Comparison of ENCODE assay signal across 17 cellular contexts in genomic region chr12:100752841-100753240, GRCh38. TPM values are rescaled to one million over a fixed set of nuclear protein-coding genes. Genes with fewer than 3 reads are reported as not detected.
"Had no signal": no experiment of that assay in that cellular context is flagged by ENCODE, and none has a peak within 500 bp of the region (broad histone marks: within the 10 kb centered on the region; RNA-seq: fewer than 3 reads in every experiment).

No MANE protein-coding gene starts in this region.

- H3K27ac ChIP-seq: left ventricle myocardium inferior, tibial artery, uterus had no signal

- DNase-seq: activated CD4-positive, alpha-beta T cell treated with anti-CD3 and anti-CD28 coated beads for 4 hours; activated CD8-positive, alpha-beta T cell treated with anti-CD3 and anti-CD28 coated beads for 36 hours; activated effector memory CD4-positive, alpha-beta T cell treated with anti-CD3 and anti-CD28 coated beads, Interleukin-2, amount 50 U/mL, for 16 hours; activated T-cell treated with anti-CD3 and anti-CD28 coated beads, Interleukin-2, amount 50 U/mL, for 48 hours; cerebellar nuclear complex; effector CD8-positive, alpha-beta T cell; hippocampal formation; kidney; left ventricle myocardium inferior; naive thymus-derived CD8-positive, alpha-beta T cell; retina; stimulated activated CD4-positive, alpha-beta T cell treated with anti-CD3 and anti-CD28 coated beads, Interleukin-15, amount 100 ng/mL, for 24 hours; stimulated activated CD4-positive, alpha-beta T cell treated with anti-CD3 and anti-CD28 coated beads, Interleukin-4, amount 100 ng/mL, for 1 hour; stimulated activated naive B cell treated with anti-CD40 and anti-IgM and Interleukin-4, amounts not matched to agents 10 μg/mL and 1 μg/mL and 100 μg/mL, for 72 hours; T-helper 2 cell; tibial artery; uterus had no signal

- H3K9me3 ChIP-seq: uterus had no signal

- H3K36me3 ChIP-seq: left ventricle myocardium inferior, tibial artery, uterus had no signal

- H3K27me3 ChIP-seq: tibial artery, uterus had no signal

- H3K4me1 ChIP-seq: left ventricle myocardium inferior, tibial artery, uterus had no signal

- H3K4me3 ChIP-seq: left ventricle myocardium inferior, tibial artery, uterus had no signal

- FAIRE-seq: kidney had no signal

RNA-seq across cellular contexts. Expression of gene ANO4, which starts 41.7 kb away (rescaled TPM):
- total RNA-seq: activated CD8-positive, alpha-beta T cell treated with anti-CD3 and anti-CD28 coated beads for 36 hours; left ventricle myocardium inferior; naive thymus-derived CD8-positive, alpha-beta T cell had no signal
- polyA plus RNA-seq: naive thymus-derived CD8-positive, alpha-beta T cell had no signal
